ENCODE assay signal across 1 cellular context in genomic region chr1:116817582-116818064, GRCh38.
TF ChIP-seq lines count a peak whose summit lies in the region.

No MANE protein-coding gene starts in this region.

TF ChIP-seq in HepG2, 621 proteins besides CTCF, POLR2A, EP300 and RAD21 (continued from another document):
- TF ChIP-seq, protein P1, sequence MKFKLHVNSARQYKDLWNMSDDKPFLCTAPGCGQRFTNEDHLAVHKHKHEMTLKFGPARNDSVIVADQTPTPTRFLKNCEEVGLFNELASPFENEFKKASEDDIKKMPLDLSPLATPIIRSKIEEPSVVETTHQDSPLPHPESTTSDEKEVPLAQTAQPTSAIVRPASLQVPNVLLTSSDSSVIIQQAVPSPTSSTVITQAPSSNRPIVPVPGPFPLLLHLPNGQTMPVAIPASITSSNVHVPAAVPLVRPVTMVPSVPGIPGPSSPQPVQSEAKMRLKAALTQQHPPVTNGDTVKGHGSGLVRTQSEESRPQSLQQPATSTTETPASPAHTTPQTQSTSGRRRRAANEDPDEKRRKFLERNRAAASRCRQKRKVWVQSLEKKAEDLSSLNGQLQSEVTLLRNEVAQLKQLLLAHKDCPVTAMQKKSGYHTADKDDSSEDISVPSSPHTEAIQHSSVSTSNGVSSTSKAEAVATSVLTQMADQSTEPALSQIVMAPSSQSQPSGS (CRISPR knock-in tag; IDR thresholded peaks at IDR 0.05) = peak; percentile 28; the same call in 1 of the 2 replicates
- TF ChIP-seq MIER2 (CRISPR knock-in tag; IDR thresholded peaks at IDR 0.05) (0 out of 2 replicates have a peak, but pooled peaks have one; percentile 32), XRCC5 (optimal IDR thresholded peaks at IDR 0.05; ENCODE audit: low read length) (peak; percentile 53), ZBTB7B (CRISPR knock-in tag; IDR thresholded peaks at IDR 0.05) (peak; percentile 66; the same call in 1 of the 2 replicates), FOXC1 (CRISPR knock-in tag; IDR thresholded peaks at IDR 0.05; ENCODE audit: borderline replicate concordance) (no peak), ZNF574 (CRISPR knock-in tag; IDR thresholded peaks at IDR 0.05) (peak; percentile 64), YY1 (IDR thresholded peaks at IDR 0.05; ENCODE audit: insufficient read depth, insufficient replicate concordance, low read depth, low read length) (peak; percentile 11)
